In genomic region chr1:22462928-22463327, GRCh38 we compare ENCODE assay signal across 35 cellular contexts.
"Had no signal": no experiment of that assay in that cellular context is flagged by ENCODE, and none has a peak within 500 bp of the region (broad histone marks: within the 10 kb centered on the region; RNA-seq: fewer than 3 reads in every experiment).

No MANE protein-coding gene starts in this region.

- H3K9me3 Mint-ChIP-seq: activated B cell treated with CpG ODN at 0.5 μM for 24 hours; activated CD4-positive, alpha-beta T cell treated with anti-CD3 and anti-CD28 coated beads, Interleukin-2, amount 10 ng/mL, durations not matched to agents 24 days and 14 days; activated naive CD4-positive, alpha-beta T cell treated with anti-CD3 and anti-CD28 coated beads for 36 hours; activated T-cell treated with anti-CD3 and anti-CD28 coated beads, Interleukin-2, amount 50 U/mL, for 72 hours; activated T-helper 1 cell treated with anti-CD3 and anti-CD28 coated beads, Interleukin-12 subunit alpha, Interleukin-12 subunit beta, Interleukin-2, Interleukin-4 antibody, amounts not matched to agents 30 ng/mL and 10 ng/mL and 1 ng/mL, durations not matched to agents 14 hours and 24 hours and 36 hours; activated T-helper 17 cell treated with anti-CD3 and anti-CD28 coated beads, Interleukin-2, amount 50 U/mL, for 72 hours had no signal

- H3K36me3 ChIP-seq: adrenal gland, brain microvascular endothelial cell, breast epithelium had no signal

- ATAC-seq: activated CD8-positive, alpha-beta T cell treated with anti-CD3 and anti-CD28 coated beads for 36 hours; activated naive CD4-positive, alpha-beta T cell treated with anti-CD3 and anti-CD28 coated beads, Interleukin-2, amount 50 U/mL, for 72 hours; activated T-cell treated with anti-CD3 and anti-CD28 coated beads, Interleukin-2, amount 50 U/mL, for 4 hours; activated T-cell treated with anti-CD3 and anti-CD28 coated beads, Interleukin-2, amount 50 U/mL, for 72 hours; activated T-helper 17 cell treated with anti-CD3 and anti-CD28 coated beads, Interleukin-2, amount 50 U/mL, for 72 hours; body of pancreas had no signal

- FAIRE-seq: TTC549 had no signal

- H3K9me3 ChIP-seq: adrenal gland, body of pancreas had no signal

- H3K27ac ChIP-seq: adrenal gland, body of pancreas, brain microvascular endothelial cell, breast epithelium, VCaP had no signal

- H3K4me3 Mint-ChIP-seq: activated B cell treated with CpG ODN at 0.5 μM for 24 hours; activated CD4-positive, alpha-beta memory T cell treated with anti-CD3 and anti-CD28 coated beads for 36 hours; activated CD4-positive, alpha-beta T cell treated with anti-CD3 and anti-CD28 coated beads, Interleukin-2, amount 10 ng/mL, durations not matched to agents 24 days and 14 days; activated CD8-positive, alpha-beta T cell treated with anti-CD3 and anti-CD28 coated beads for 36 hours; activated naive CD4-positive, alpha-beta T cell treated with anti-CD3 and anti-CD28 coated beads for 36 hours; activated naive CD8-positive, alpha-beta T cell treated with anti-CD3 and anti-CD28 coated beads for 36 hours; activated T-cell treated with anti-CD3 and anti-CD28 coated beads, Interleukin-2, amount 50 U/mL, for 4 hours; activated T-cell treated with anti-CD3 and anti-CD28 coated beads, Interleukin-2, amount 50 U/mL, for 72 hours; activated T-helper 1 cell treated with anti-CD3 and anti-CD28 coated beads, Interleukin-12 subunit alpha, Interleukin-12 subunit beta, Interleukin-2, Interleukin-4 antibody, amounts not matched to agents 30 ng/mL and 10 ng/mL and 1 ng/mL, durations not matched to agents 14 hours and 24 hours and 36 hours; activated T-helper 17 cell treated with anti-CD3 and anti-CD28 coated beads, Interleukin-2, amount 50 U/mL, for 72 hours; T-helper 1 cell treated with Interleukin-12 subunit alpha and Interleukin-12 subunit beta and Interleukin-4 antibody, amounts not matched to agents 30 μg/mL and 1 μg/mL, for 36 hours; T-helper 2 cell treated with Interferon-gamma antibody and Interleukin-4, amounts not matched to agents 5 μg/mL and 100 μg/mL, for 36 hours had no signal

- H3K27ac Mint-ChIP-seq: activated B cell treated with CpG ODN at 0.5 μM for 24 hours; activated CD4-positive, alpha-beta memory T cell treated with anti-CD3 and anti-CD28 coated beads for 36 hours; activated CD4-positive, alpha-beta T cell treated with anti-CD3 and anti-CD28 coated beads, Interleukin-2, amount 10 ng/mL, durations not matched to agents 24 days and 14 days; activated CD8-positive, alpha-beta T cell treated with anti-CD3 and anti-CD28 coated beads for 36 hours; activated naive CD4-positive, alpha-beta T cell treated with anti-CD3 and anti-CD28 coated beads for 36 hours; activated naive CD4-positive, alpha-beta T cell treated with anti-CD3 and anti-CD28 coated beads, Interleukin-2, amount 50 U/mL, for 72 hours; activated naive CD8-positive, alpha-beta T cell treated with anti-CD3 and anti-CD28 coated beads for 36 hours; activated T-cell treated with anti-CD3 and anti-CD28 coated beads, Interleukin-2, amount 50 U/mL, for 72 hours; activated T-helper 1 cell treated with anti-CD3 and anti-CD28 coated beads, Interleukin-12 subunit alpha, Interleukin-12 subunit beta, Interleukin-2, Interleukin-4 antibody, amounts not matched to agents 30 ng/mL and 10 ng/mL and 1 ng/mL, durations not matched to agents 14 hours and 24 hours and 36 hours; activated T-helper 17 cell treated with anti-CD3 and anti-CD28 coated beads, Interleukin-2, amount 50 U/mL, for 72 hours; T-helper 1 cell treated with Interleukin-12 subunit alpha and Interleukin-12 subunit beta and Interleukin-4 antibody, amounts not matched to agents 30 μg/mL and 1 μg/mL, for 36 hours; T-helper 2 cell treated with Interferon-gamma antibody and Interleukin-4, amounts not matched to agents 5 μg/mL and 100 μg/mL, for 36 hours had no signal

- H3K27me3 ChIP-seq: adrenal gland, body of pancreas, brain microvascular endothelial cell, breast epithelium had no signal

- H3K27me3 Mint-ChIP-seq: activated B cell treated with CpG ODN at 0.5 μM for 24 hours; activated CD4-positive, alpha-beta memory T cell treated with anti-CD3 and anti-CD28 coated beads for 36 hours; activated CD4-positive, alpha-beta T cell treated with anti-CD3 and anti-CD28 coated beads, Interleukin-2, amount 10 ng/mL, durations not matched to agents 24 days and 14 days; activated CD8-positive, alpha-beta T cell treated with anti-CD3 and anti-CD28 coated beads for 36 hours; activated naive CD8-positive, alpha-beta T cell treated with anti-CD3 and anti-CD28 coated beads for 36 hours; activated T-helper 17 cell treated with anti-CD3 and anti-CD28 coated beads, Interleukin-2, amount 50 U/mL, for 72 hours had no signal

- H3K4me1 ChIP-seq: breast epithelium had no signal

- H3K4me3 ChIP-seq: adrenal gland, body of pancreas, breast epithelium had no signal

- DNase-seq: activated B cell treated with CpG ODN at 0.5 μM for 24 hours; activated CD4-positive, alpha-beta memory T cell treated with anti-CD3 and anti-CD28 coated beads for 36 hours; activated CD4-positive, alpha-beta T cell treated with anti-CD3 and anti-CD28 coated beads for 4 hours; activated CD4-positive, alpha-beta T cell treated with anti-CD3 and anti-CD28 coated beads, Interleukin-2, amount 10 ng/mL, durations not matched to agents 24 days and 14 days; activated CD4-positive, alpha-beta T cell treated with anti-CD3 and anti-CD28 coated beads, Interleukin-2, amount 50 U/mL, for 1 hour; activated CD4-positive, alpha-beta T cell treated with anti-CD3 and anti-CD28 coated beads, Interleukin-2, amount 50 U/mL, for 4 hours; activated CD4-positive, CD25-positive, alpha-beta regulatory T cell treated with anti-CD3 and anti-CD28 coated beads, Interleukin-2, amount 50 U/mL, for 72 hours; activated CD8-positive, alpha-beta memory T cell treated with anti-CD3 and anti-CD28 coated beads, Interleukin-2, amount 50 U/mL, for 4 hours; activated CD8-positive, alpha-beta T cell treated with anti-CD3 and anti-CD28 coated beads for 36 hours; activated effector memory CD4-positive, alpha-beta T cell treated with anti-CD3 and anti-CD28 coated beads, Interleukin-2, amount 50 U/mL, for 16 hours; activated gamma-delta T cell treated with Interleukin-2 at 50 U/mL for 16 hours; activated naive CD4-positive, alpha-beta T cell; activated naive CD4-positive, alpha-beta T cell treated with anti-CD3 and anti-CD28 coated beads for 36 hours; activated naive CD4-positive, alpha-beta T cell treated with anti-CD3 and anti-CD28 coated beads, Interleukin-2, amount 50 U/mL, for 16 hours; activated naive CD8-positive, alpha-beta T cell treated with anti-CD3 and anti-CD28 coated beads for 36 hours; activated T-cell treated with anti-CD3 and anti-CD28 coated beads for 4 hours; activated T-cell treated with anti-CD3 and anti-CD28 coated beads, Interleukin-2, amount 50 U/mL, for 1 hour; activated T-cell treated with anti-CD3 and anti-CD28 coated beads, Interleukin-2, amount 50 U/mL, for 4 hours; activated T-cell treated with anti-CD3 and anti-CD28 coated beads, Interleukin-2, amount 50 U/mL, for 72 hours; adrenal gland; amniotic stem cell; aorta; body of pancreas; brain microvascular endothelial cell; central memory CD4-positive, alpha-beta T cell; T-helper 2 cell; T-helper 9 cell had no signal
